In genomic region chr4:81061340-81061730, GRCh38 we compare ENCODE assay signal across 20 cellular contexts. TPM values are rescaled to one million over a fixed set of nuclear protein-coding genes. Genes with fewer than 3 reads are reported as not detected.
DNase-seq lines count a peak whose midpoint lies in the region; ATAC-seq and TF ChIP-seq lines count a peak whose summit lies in the region.
"Had no signal": no experiment of that assay in that cellular context is flagged by ENCODE, and none has a peak within 500 bp of the region (broad histone marks: within the 10 kb centered on the region; RNA-seq: fewer than 3 reads in every experiment).

No MANE protein-coding gene starts in this region.

- H3K36me3 ChIP-seq in OCI-LY3 (replicated peaks; ENCODE audit: low read depth, low read length) = no peaks in the 10 kb centered on the region
- no peaks in the 10 kb centered on the region for H3K36me3 ChIP-seq in right lobe of liver
- H3K36me3 ChIP-seq: BLaER1 treated with 17β-estradiol and CSF1 and Interleukin-3, amounts not matched to agents 10 nM and 100 nM had no signal

- ATAC-seq in GM21786 (IDR thresholded peaks at IDR 0.05; ENCODE audit: unreplicated experiment) = peak; percentile 40
- peak; percentile 78 for ATAC-seq in left lobe of liver
- peak in 3 of 4 donors; percentile 38 to 55 (median 53) for ATAC-seq in right lobe of liver
- no peak for ATAC-seq in HG03097 (IDR thresholded peaks at IDR 0.05; ENCODE audit: low FRiP score, unreplicated experiment)
- ATAC-seq in HG03108 (IDR thresholded peaks at IDR 0.05; ENCODE audit: unreplicated experiment) = no peak
- ATAC-seq: A549; CD8-positive, alpha-beta T cell had no signal

- H3K27ac ChIP-seq in OCI-LY3 (ENCODE audit: low read length) (no peak overlapping the region), right lobe of liver (no peak overlapping the region)
- H3K27ac ChIP-seq: 22Rv1; A549; BLaER1 treated with 17β-estradiol and CSF1 and Interleukin-3, amounts not matched to agents 10 nM and 100 nM; C4-2B had no signal

- no peaks in the 10 kb centered on the region for H3K9me3 ChIP-seq in OCI-LY3 (ENCODE audit: insufficient read depth, low read length)
- no peaks in the 10 kb centered on the region for H3K9me3 ChIP-seq in right lobe of liver
- H3K9me3 ChIP-seq: A549; BLaER1 treated with 17β-estradiol and CSF1 and Interleukin-3, amounts not matched to agents 10 nM and 100 nM; Caco-2 had no signal

- H3K4me3 ChIP-seq in OCI-LY3 (ENCODE audit: low read length) (no peak overlapping the region), right lobe of liver (no peak overlapping the region)
- H3K4me3 ChIP-seq: A549; BLaER1 treated with 17β-estradiol and CSF1 and Interleukin-3, amounts not matched to agents 10 nM and 100 nM had no signal

- H3K9ac ChIP-seq in OCI-LY3 (ENCODE audit: low read length) = no peak overlapping the region
- H3K9ac ChIP-seq: BLaER1 treated with 17β-estradiol and CSF1 and Interleukin-3, amounts not matched to agents 10 nM and 100 nM had no signal

- no peaks in the 10 kb centered on the region for H3K79me2 ChIP-seq in OCI-LY3 (ENCODE audit: low read length)

- DNase-seq in left lobe of liver (ENCODE audit: low spot score) (no peak), right lobe of liver (no peak), NOMO-1 (lab: John Stamatoyannopoulos, UW; ENCODE audit: unreplicated experiment in 2 of 2) (no peak), NCI-H2029 (lab: John Stamatoyannopoulos, UW) (no peak)
- DNase-seq: AML-193; Caco-2; Calu3; CD4-positive, alpha-beta T cell; CD8-positive, alpha-beta T cell; DMS79 treated with DMSO at 0.1 percent for 48 hours; GF-D8 had no signal

- no peak overlapping the region for H2AFZ ChIP-seq in OCI-LY3 (ENCODE audit: low read depth, low read length)

- intact Hi-C loops in right lobe of liver (cut with DNase I) = no loop called here

- TF ChIP-seq CTCF in OCI-LY3 (IDR thresholded peaks at IDR 0.05; ENCODE audit: low read depth, low read length) = no peak
- no peak for TF ChIP-seq CTCF in right lobe of liver (IDR thresholded peaks at IDR 0.05)

- no peak for TF ChIP-seq POLR2A in right lobe of liver (IDR thresholded peaks at IDR 0.05)

- H3K27me3 ChIP-seq in OCI-LY3 (ENCODE audit: low read depth, low read length) (peaks cover 14% of the 10 kb centered on the region; the same call in 1 of the 2 replicates), right lobe of liver (no peaks in the 10 kb centered on the region)
- H3K27me3 ChIP-seq: BLaER1 treated with 17β-estradiol and CSF1 and Interleukin-3, amounts not matched to agents 10 nM and 100 nM had no signal

- H3K4me1 ChIP-seq in OCI-LY3 (ENCODE audit: low read length) (peaks cover 18% of the 10 kb centered on the region), right lobe of liver (peaks cover 0 to 10% (median 0%) of the 10 kb centered on the region in 4 donors)
- H3K4me1 ChIP-seq: A549; BLaER1 treated with 17β-estradiol and CSF1 and Interleukin-3, amounts not matched to agents 10 nM and 100 nM; Caco-2 had no signal

- 0 out of 2 replicates have a peak overlapping the region, but pooled peaks have one; percentile 43 for H3K4me2 ChIP-seq in OCI-LY3 (ENCODE audit: low read length)
- H3K4me2 ChIP-seq: A549; BLaER1 treated with 17β-estradiol and CSF1 and Interleukin-3, amounts not matched to agents 10 nM and 100 nM had no signal

- no peaks in the 10 kb centered on the region for H4K20me1 ChIP-seq in OCI-LY3 (ENCODE audit: insufficient read depth, low read length)
- H4K20me1 ChIP-seq: BLaER1 treated with 17β-estradiol and CSF1 and Interleukin-3, amounts not matched to agents 10 nM and 100 nM had no signal

RNA-seq across cellular contexts. Expression of gene BMP3, which starts 30.8 kb away (rescaled TPM):
- total RNA-seq in left lobe of liver (not detected), right lobe of liver (not detected)
- total RNA-seq: A172; Caco-2; CD4-positive, alpha-beta T cell; CD8-positive, alpha-beta T cell had no signal

Comparison
In these comparisons a context has a peak if more than half of its experiments do, and no peak if none do; other contexts are left out.
1. ATAC-seq: peak in GM21786 (single experiment), left lobe of liver (single experiment) and right lobe of liver (3 of 4); none in HG03097 (single experiment) and HG03108 (single experiment).